ENCODE assay signal across 17 cellular contexts in genomic region chr11:2667940-2668339, GRCh38. TPM values are rescaled to one million over a fixed set of nuclear protein-coding genes. Genes with fewer than 3 reads are reported as not detected.
DNase-seq lines count a peak whose midpoint lies in the region; ATAC-seq, FAIRE-seq and TF ChIP-seq lines count a peak whose summit lies in the region.
"Had no signal": no experiment of that assay in that cellular context is flagged by ENCODE, and none has a peak within 500 bp of the region (broad histone marks: within the 10 kb centered on the region; RNA-seq: fewer than 3 reads in every experiment).

No MANE protein-coding gene starts in this region.

- WGBS in GM12878 (ENCODE audit: insufficient coverage, insufficient replicate concordance, low lambda C conversion rate, missing lambda C conversion rate), result 94% methylated on average over 2 of the region's 2 CpGs

- TF ChIP-seq POLR2A in GM12878 (IDR thresholded peaks at IDR 0.05; ENCODE audit: low read depth, low read length), result no peak

- ATAC-seq in GM12878, result no peak
- no peak for ATAC-seq in left cardiac atrium

- H4K20me1 ChIP-seq in BLaER1 treated with 17β-estradiol and CSF1 and Interleukin-3, amounts not matched to agents 10 nM and 100 nM, result peaks cover 0 to 31% (median 3%) of the 10 kb centered on the region in 11 experiments; a peak in 8 of 22 replicates
- H4K20me1 ChIP-seq in Loucy (ENCODE audit: insufficient read depth, low read length, poor library complexity, severe bottlenecking) (no peaks in the 10 kb centered on the region), GM12878 (ENCODE audit: control insufficient read depth, insufficient read depth) (no peaks in the 10 kb centered on the region), osteoblast (ENCODE audit: insufficient read depth, low read length) (peaks cover 58% of the 10 kb centered on the region)

- H3K9me2 ChIP-seq in Loucy (replicated peaks; ENCODE audit: low read depth, low read length), result no peaks in the 10 kb centered on the region

- H3K4me3 ChIP-seq in BLaER1 treated with 17β-estradiol and CSF1 and Interleukin-3, amounts not matched to agents 10 nM and 100 nM, result no peak overlapping the region
- no peak overlapping the region for H3K4me3 ChIP-seq in Loucy (ENCODE audit: low read length, poor library complexity, severe bottlenecking)
- H3K4me3 ChIP-seq in GM12878, result no peak overlapping the region
- H3K4me3 ChIP-seq in osteoblast (ENCODE audit: insufficient read depth, low read length), result no peak overlapping the region

- H3K4me2 ChIP-seq in BLaER1 treated with 17β-estradiol and CSF1 and Interleukin-3, amounts not matched to agents 10 nM and 100 nM, result peak overlapping the region in 6 of 11 experiments; percentile 3 to 26 (median 12); a peak in 4 of 22 replicates
- peak overlapping the region; percentile 42 for H3K4me2 ChIP-seq in Loucy (ENCODE audit: low read depth, low read length, poor library complexity, severe bottlenecking)
- no peak overlapping the region for H3K4me2 ChIP-seq in GM12878 (ENCODE audit: control insufficient read depth, insufficient read depth)
- H3K4me2 ChIP-seq in osteoblast (ENCODE audit: insufficient read depth, low read length), result no peak overlapping the region
- H3K4me2 ChIP-seq: KMS-11 had no signal

- H2AFZ ChIP-seq in Loucy (ENCODE audit: low read length) (no peak overlapping the region), GM12878 (ENCODE audit: control insufficient read depth, low read depth, low read length) (no peak overlapping the region), osteoblast (ENCODE audit: low read length) (no peak overlapping the region)

- TF ChIP-seq EP300 in GM12878 (IDR thresholded peaks at IDR 0.05; ENCODE audit: borderline replicate concordance in 1 of 2, control insufficient read depth in 1 of 2, low read depth in 2 of 2, low read length in 2 of 2), result no peak

- CTCF ChIA-PET in GM12878 (lab: Yijun Ruan, JAX), result no interaction called here

- SMC1A ChIA-PET in GM12878 (lab: Charles Lee; ENCODE audit: uncharacterized antibody, unreplicated experiment), result no interaction called here

- DNase-seq in GM12878 (ENCODE audit: low read depth, low spot score) (no peak), osteoblast (ENCODE audit: insufficient read length, low spot score, missing footprints) (peak; percentile 43), D341Med (ENCODE audit: low spot score) (no peak), NCI-H1048 (lab: John Stamatoyannopoulos, UW) (no peak), left cardiac atrium (no peak)
- DNase-seq: C1 segment of cervical spinal cord; CD8-positive, alpha-beta memory T cell; HFFc6; NCI-H1092 treated with DMSO at 0.1 percent for 48 hours; NCI-H2081 treated with DMSO at 0.1 percent for 48 hours; NCI-H510A treated with DMSO at 0.1 percent for 48 hours; NCI-H82; RPMI8226 had no signal

- POLR2A ChIA-PET in GM12878 (lab: Charles Lee), result no interaction called here

- FAIRE-seq in GM12878 (lab: Jason Lieb, UNC), result no peak
- FAIRE-seq: D721Med had no signal

- RAD21 ChIA-PET in GM12878 (lab: Charles Lee; ENCODE audit: unreplicated experiment), result no interaction called here

- peaks cover 28 to 79% (median 59%) of the 10 kb centered on the region in 11 experiments for H3K36me3 ChIP-seq in BLaER1 treated with 17β-estradiol and CSF1 and Interleukin-3, amounts not matched to agents 10 nM and 100 nM
- peaks cover 8% of the 10 kb centered on the region; the same call in 1 of the 2 replicates for H3K36me3 ChIP-seq in Loucy (ENCODE audit: insufficient read depth, low read length)
- no peaks in the 10 kb centered on the region; a peak in 2 of 4 replicates for H3K36me3 ChIP-seq in GM12878 (ENCODE audit: control insufficient read depth in 2 of 2, insufficient read depth in 2 of 2, low read length in 1 of 2)
- H3K36me3 ChIP-seq in osteoblast (ENCODE audit: insufficient read depth, low read length), result peaks cover 9% of the 10 kb centered on the region

- no peak overlapping the region for H3K9ac ChIP-seq in BLaER1 treated with 17β-estradiol and CSF1 and Interleukin-3, amounts not matched to agents 10 nM and 100 nM
- H3K9ac ChIP-seq in Loucy (ENCODE audit: low read depth, low read length, poor library complexity, severe bottlenecking), result no peak overlapping the region
- H3K9ac ChIP-seq in GM12878 (ENCODE audit: control insufficient read depth, insufficient read depth, low read length), result no peak overlapping the region
- H3K9ac ChIP-seq: KMS-11 had no signal

- H3K27me3 ChIP-seq in BLaER1 treated with 17β-estradiol and CSF1 and Interleukin-3, amounts not matched to agents 10 nM and 100 nM, result no peaks in the 10 kb centered on the region
- H3K27me3 ChIP-seq in Loucy (ENCODE audit: insufficient read depth, low read length, poor library complexity, severe bottlenecking), result no peaks in the 10 kb centered on the region
- no peaks in the 10 kb centered on the region for H3K27me3 ChIP-seq in GM12878 (replicated peaks in 1 of 2; ENCODE audit: control insufficient read depth in 2 of 2, insufficient read depth in 2 of 2, low read length in 1 of 2)
- no peaks in the 10 kb centered on the region for H3K27me3 ChIP-seq in osteoblast (ENCODE audit: insufficient read depth, low read length)

- peaks cover 31% of the 10 kb centered on the region; the same call in 1 of the 2 replicates for H3K79me2 ChIP-seq in Loucy (ENCODE audit: insufficient read depth, low read length)
- H3K79me2 ChIP-seq in GM12878 (ENCODE audit: control insufficient read depth, insufficient read depth, low read length), result no peaks in the 10 kb centered on the region; the same call in 1 of the 2 replicates
- H3K79me2 ChIP-seq in osteoblast (ENCODE audit: insufficient read depth, low read length), result peaks cover 54% of the 10 kb centered on the region

- peaks cover 11 to 43% (median 31%) of the 10 kb centered on the region in 11 experiments for H3K9me3 ChIP-seq in BLaER1 treated with 17β-estradiol and CSF1 and Interleukin-3, amounts not matched to agents 10 nM and 100 nM (replicated peaks in 1 of 11)
- no peaks in the 10 kb centered on the region for H3K9me3 ChIP-seq in Loucy (ENCODE audit: insufficient read depth, low read depth, low read length)
- no peaks in the 10 kb centered on the region; the same call in 2 of the 3 replicates for H3K9me3 ChIP-seq in GM12878 (replicated peaks; ENCODE audit: control insufficient read depth, insufficient read depth, low read length)
- H3K9me3 ChIP-seq in osteoblast (ENCODE audit: low read depth, low read length), result peaks cover 5% of the 10 kb centered on the region

- H3F3A ChIP-seq in Loucy (ENCODE audit: low read depth), result no peaks in the 10 kb centered on the region

- intact Hi-C loops in GM12878 (cut with micrococcal nuclease; ENCODE audit: unreplicated experiment) (no loop called here), left cardiac atrium (cut with DNase I) (no loop called here)

- TF ChIP-seq CTCF in Loucy (conservative IDR thresholded peaks at IDR 0.05; ENCODE audit: low read length), result no peak
- no peak for TF ChIP-seq CTCF in GM12878 (IDR thresholded peaks at IDR 0.05 in 2 of 3, conservative IDR thresholded peaks at IDR 0.05 in 1 of 3; ENCODE audit: control insufficient read depth in 2 of 3, extremely low read depth in 1 of 3, insufficient read depth in 1 of 3, low read depth in 3 of 3, low read length in 3 of 3)
- TF ChIP-seq CTCF in osteoblast (IDR thresholded peaks at IDR 0.05; ENCODE audit: extremely low read depth, low read depth, low read length), result no peak

- no peak overlapping the region for H3K27ac ChIP-seq in BLaER1 treated with 17β-estradiol and CSF1 and Interleukin-3, amounts not matched to agents 10 nM and 100 nM
- no peak overlapping the region for H3K27ac ChIP-seq in GM12878 (ENCODE audit: control insufficient read depth, insufficient read depth)
- no peak overlapping the region for H3K27ac ChIP-seq in osteoblast (ENCODE audit: low read depth, low read length)
- H3K27ac ChIP-seq: KMS-11 had no signal

- H3K4me1 ChIP-seq in BLaER1 treated with 17β-estradiol and CSF1 and Interleukin-3, amounts not matched to agents 10 nM and 100 nM, result peaks cover 0 to 37% (median 21%) of the 10 kb centered on the region in 10 experiments; a peak in 16 of 20 replicates
- H3K4me1 ChIP-seq in Loucy (ENCODE audit: insufficient read depth, low read length, poor library complexity, severe bottlenecking), result peaks cover 37% of the 10 kb centered on the region
- no peaks in the 10 kb centered on the region for H3K4me1 ChIP-seq in GM12878 (ENCODE audit: control insufficient read depth, insufficient read depth, low read length)
- no peaks in the 10 kb centered on the region for H3K4me1 ChIP-seq in osteoblast (ENCODE audit: insufficient read depth, low read length)

- BruUV-seq in GM12878 (replicated peaks; lab: Mats Ljungman, UMichigan), result TSS peak; percentile 49

- TF ChIP-seq RAD21 in GM12878 (IDR thresholded peaks at IDR 0.05; ENCODE audit: insufficient read depth, low read depth, low read length), result no peak

- in situ Hi-C loops in GM12878 (cut with MboI), result no loop called here

TF ChIP-seq in GM12878, 131 proteins besides CTCF, POLR2A, EP300 and RAD21 (continues in another document):
- TF ChIP-seq ZNF217 (IDR thresholded peaks at IDR 0.05), result no peak
- no peak for TF ChIP-seq YY1 (IDR thresholded peaks at IDR 0.05; ENCODE audit: low read depth, low read length)
- no peak for TF ChIP-seq RELA (IDR thresholded peaks at IDR 0.05; ENCODE audit: borderline replicate concordance, partially characterized antibody)

RNA-seq across cellular contexts. Expression of gene KCNQ1OT1, which starts 31.9 kb away (rescaled TPM):
- 19.7 and 20.8 TPM in 2 replicates for total RNA-seq in GM12878 (2013; cell fraction: nucleolus; rRNA removed)
- 1.1 TPM in 2 replicates for total RNA-seq in GM12878 (2014; rRNA removed)
- 1.6 and 1.7 TPM in 2 replicates for total RNA-seq in GM12878 (2014; rRNA removed; fragmentation: Illumina TruSeq; extraction: Trizol)
- total RNA-seq in GM12878 (2021), result 1.1 and 1.3 TPM in 2 replicates
- 0.21 TPM for polyA plus RNA-seq in GM12878 (2011; ENCODE audit: low read depth)
- 0.22 and 0.27 TPM in 2 replicates for polyA plus RNA-seq in GM12878 (2011; rRNA removed)
- polyA plus RNA-seq in GM12878 (2011; cell fraction: cytosol; rRNA removed), result 0.01 and 0.02 TPM in 2 replicates
- 1.7 and 1.8 TPM in 2 replicates for polyA plus RNA-seq in GM12878 (2011; cell fraction: nucleus; rRNA removed)
- 0.31 TPM in 2 replicates for polyA plus RNA-seq in GM12878 (2012)
- polyA plus RNA-seq in GM12878 (2014; fragmentation: Illumina TruSeq; extraction: Trizol), result 0.35 and 0.36 TPM in 2 replicates
- polyA plus RNA-seq in GM12878 (2014; fragmentation: Nextera tagmentation; extraction: Ambion mirVana), result under 1 TPM; 0.02 to 0.13 TPM
- 0.31 and 0.34 TPM in 2 replicates for polyA plus RNA-seq in GM12878 (2014; rRNA removed)
- under 1 TPM; 0.47 to 0.62 TPM for polyA plus RNA-seq in GM12878 (2016; fragmentation: Nextera tagmentation; extraction: Ambion mirVana)
- 2.4 and 3.0 TPM in 2 replicates for polyA minus RNA-seq in GM12878 (2011; rRNA and poly(A)+ RNA removed)
- polyA minus RNA-seq in GM12878 (2011; cell fraction: cytosol; rRNA and poly(A)+ RNA removed), result 0.10 and 0.13 TPM in 2 replicates
- 4.2 and 7.3 TPM in 2 replicates for polyA minus RNA-seq in GM12878 (2011; cell fraction: nucleus; rRNA and poly(A)+ RNA removed)
- 5.1 and 6.2 TPM in 2 replicates for total RNA-seq in osteoblast
- total RNA-seq in left cardiac atrium, result under 1 TPM; 0.59 to 0.81 TPM

Comparison
In these comparisons a context has a peak if more than half of its experiments do, and no peak if none do; other contexts are left out.
1. H3K4me2 ChIP-seq: peak in BLaER1 treated with 17β-estradiol and CSF1 and Interleukin-3, amounts not matched to agents 10 nM and 100 nM (6 of 11) and Loucy (single experiment); none in GM12878 (single experiment) and osteoblast (single experiment).